ENCODE assay signal across 11 cellular contexts in genomic region chr20:60695223-60695622, GRCh38.
DNase-seq lines count a peak whose midpoint lies in the region; ATAC-seq lines count a peak whose summit lies in the region.
"Had no signal": no experiment of that assay in that cellular context is flagged by ENCODE, and none has a peak within 500 bp of the region (broad histone marks: within the 10 kb centered on the region; RNA-seq: fewer than 3 reads in every experiment).

No MANE protein-coding gene starts in this region.

- no peak for ATAC-seq in GM21367 (IDR thresholded peaks at IDR 0.05; ENCODE audit: unreplicated experiment)

- H3K36me3 ChIP-seq in effector memory CD4-positive, alpha-beta T cell (ENCODE audit: control insufficient read depth, insufficient read depth, low read length): no peaks in the 10 kb centered on the region

- no peaks in the 10 kb centered on the region for H3K9me3 ChIP-seq in effector memory CD4-positive, alpha-beta T cell (ENCODE audit: control insufficient read depth, low read length)

- H3K27me3 ChIP-seq in effector memory CD4-positive, alpha-beta T cell (replicated peaks; ENCODE audit: control insufficient read depth, insufficient read depth, low read length, poor library complexity, severe bottlenecking): no peaks in the 10 kb centered on the region

- H3K4me1 ChIP-seq in effector memory CD4-positive, alpha-beta T cell (ENCODE audit: control insufficient read depth, insufficient read depth, low read length, poor library complexity, severe bottlenecking): no peaks in the 10 kb centered on the region

- peak; percentile 4 to 18 for DNase-seq in activated CD4-positive, alpha-beta T cell treated with anti-CD3 and anti-CD28 coated beads, Interleukin-2, amount 50 U/mL, for 48 hours
- no peak for DNase-seq in activated CD4-positive, alpha-beta T cell treated with anti-CD3 and anti-CD28 coated beads for 1 hour
- DNase-seq in RKO (ENCODE audit: low spot score): peak; percentile 71
- peak; percentile 36 for DNase-seq in fibroblast of the conjunctiva (ENCODE audit: low read depth)
- DNase-seq in stimulated activated CD4-positive, alpha-beta T cell treated with anti-CD3 and anti-CD28 coated beads, Interleukin-4, amount 100 ng/mL, for 24 hours: peak; percentile 7
- no peak for DNase-seq in effector memory CD4-positive, alpha-beta T cell
- no peak for DNase-seq in NCI-H1048 (lab: John Stamatoyannopoulos, UW)
- DNase-seq: activated CD4-positive, alpha-beta T cell treated with anti-CD3 and anti-CD28 coated beads for 4 hours; OCI-M1 had no signal

- no peak overlapping the region for H3K27ac ChIP-seq in effector memory CD4-positive, alpha-beta T cell (ENCODE audit: insufficient read depth, low read length, poor library complexity, severe bottlenecking)
- H3K27ac ChIP-seq: parathyroid adenoma had no signal

- no peak overlapping the region for H3K4me3 ChIP-seq in effector memory CD4-positive, alpha-beta T cell (ENCODE audit: insufficient read depth, low read depth, low read length, poor library complexity, severe bottlenecking)

Comparison
In these comparisons a context has a peak if more than half of its experiments do, and no peak if none do; other contexts are left out.
1. DNase-seq: peak in activated CD4-positive, alpha-beta T cell treated with anti-CD3 and anti-CD28 coated beads, Interleukin-2, amount 50 U/mL, for 48 hours (2 of 2), RKO (single experiment), fibroblast of the conjunctiva (single experiment) and stimulated activated CD4-positive, alpha-beta T cell treated with anti-CD3 and anti-CD28 coated beads, Interleukin-4, amount 100 ng/mL, for 24 hours (single experiment); none in activated CD4-positive, alpha-beta T cell treated with anti-CD3 and anti-CD28 coated beads for 1 hour (single experiment), effector memory CD4-positive, alpha-beta T cell (0 of 3) and NCI-H1048 (single experiment).